In the genomic region with DNA sequence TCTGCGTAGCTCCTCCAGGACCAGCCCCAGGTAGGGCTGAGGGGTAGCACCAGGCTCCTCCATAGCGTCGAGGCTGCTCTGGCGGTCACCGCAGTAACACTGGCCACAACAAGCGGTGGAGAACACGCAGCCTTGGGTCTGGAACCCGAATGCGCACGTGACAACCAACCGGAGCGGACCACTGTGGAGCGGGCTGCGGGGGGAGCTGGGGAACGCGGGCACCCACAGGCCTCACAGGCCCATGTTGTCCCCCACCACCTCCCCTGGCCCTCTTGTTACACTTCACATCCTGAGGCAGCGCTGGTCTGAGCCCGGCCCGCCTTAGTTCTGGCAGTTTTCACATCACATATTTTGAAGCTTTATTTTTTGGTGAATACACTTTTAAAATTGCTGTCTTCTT, we compare ENCODE assay signal across 4 cellular contexts. TPM values are rescaled to one million over a fixed set of nuclear protein-coding genes. Genes with fewer than 3 reads are reported as not detected.
"Had no signal": no experiment of that assay in that cellular context is flagged by ENCODE, and none has a peak within 500 bp of the region (broad histone marks: within the 10 kb centered on the region; RNA-seq: fewer than 3 reads in every experiment).

A gene with protein sequence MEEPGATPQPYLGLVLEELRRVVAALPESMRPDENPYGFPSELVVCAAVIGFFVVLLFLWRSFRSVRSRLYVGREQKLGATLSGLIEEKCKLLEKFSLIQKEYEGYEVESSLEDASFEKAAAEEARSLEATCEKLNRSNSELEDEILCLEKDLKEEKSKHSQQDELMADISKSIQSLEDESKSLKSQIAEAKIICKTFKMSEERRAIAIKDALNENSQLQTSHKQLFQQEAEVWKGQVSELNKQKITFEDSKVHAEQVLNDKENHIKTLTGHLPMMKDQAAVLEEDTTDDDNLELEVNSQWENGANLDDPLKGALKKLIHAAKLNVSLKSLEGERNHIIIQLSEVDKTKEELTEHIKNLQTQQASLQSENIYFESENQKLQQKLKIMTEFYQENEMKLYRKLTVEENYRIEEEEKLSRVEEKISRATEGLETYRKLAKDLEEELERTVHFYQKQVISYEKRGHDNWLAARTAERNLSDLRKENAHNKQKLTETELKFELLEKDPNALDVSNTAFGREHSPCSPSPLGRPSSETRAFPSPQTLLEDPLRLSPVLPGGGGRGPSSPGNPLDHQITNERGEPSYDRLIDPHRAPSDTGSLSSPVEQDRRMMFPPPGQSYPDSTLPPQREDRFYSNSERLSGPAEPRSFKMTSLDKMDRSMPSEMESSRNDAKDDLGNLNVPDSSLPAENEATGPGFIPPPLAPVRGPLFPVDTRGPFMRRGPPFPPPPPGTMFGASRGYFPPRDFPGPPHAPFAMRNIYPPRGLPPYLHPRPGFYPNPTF (minus strand): TSS at position 101 of the 400 bp plus-strand sequence. CDS start 38 bp downstream, at position 63.

RNA-seq across cellular contexts. Expression of the gene that starts here (rescaled TPM):
- total RNA-seq: left ventricle myocardium superior, lung microvascular endothelial cell, myocyte had no signal
- polyA plus RNA-seq: immature natural killer cell had no signal
